11 cellular contexts compared by ENCODE assay signal in the genomic region with DNA sequence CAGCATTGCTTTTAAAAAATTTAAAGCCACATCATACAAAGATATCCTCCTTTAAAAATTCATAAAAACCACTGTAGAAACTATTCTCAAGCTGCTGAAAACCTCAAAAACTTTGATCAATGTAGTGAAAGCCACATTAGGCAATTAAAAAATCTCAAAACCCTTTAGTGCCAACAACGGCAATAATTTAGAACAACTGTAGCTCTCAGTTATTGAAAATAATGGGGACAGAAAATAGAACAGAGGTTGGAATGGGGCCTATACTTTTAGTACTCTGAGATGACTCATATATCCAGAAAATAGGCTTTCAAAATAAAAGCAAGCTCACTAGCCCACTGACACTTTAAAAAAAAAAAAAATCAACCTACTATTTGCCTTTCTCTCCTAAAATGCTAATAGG.
DNase-seq lines count a peak whose midpoint lies in the region; ATAC-seq, FAIRE-seq and TF ChIP-seq lines count a peak whose summit lies in the region.
"Had no signal": no experiment of that assay in that cellular context is flagged by ENCODE, and none has a peak within 500 bp of the region (broad histone marks: within the 10 kb centered on the region; RNA-seq: fewer than 3 reads in every experiment).

No MANE protein-coding gene starts in this region.

- no peaks in the 10 kb centered on the region for H3K9me3 ChIP-seq in CD4-positive, alpha-beta memory T cell (ENCODE audit: control insufficient read depth in 1 of 2, low read length in 2 of 2)

- H3K9me3 Mint-ChIP-seq in CD4-positive, alpha-beta memory T cell: no peaks in the 10 kb centered on the region
- no peaks in the 10 kb centered on the region for H3K9me3 Mint-ChIP-seq in natural killer cell
- no peaks in the 10 kb centered on the region for H3K9me3 Mint-ChIP-seq in activated CD4-positive, alpha-beta memory T cell treated with anti-CD3 and anti-CD28 coated beads, Interleukin-2, amount 10 ng/mL, durations not matched to agents 7 days and 5 days
- H3K9me3 Mint-ChIP-seq: type B pancreatic cell had no signal

- peak overlapping the region in 3 of 8 donors; percentile 59 to 64 (median 62) for H3K4me3 Mint-ChIP-seq in CD4-positive, alpha-beta memory T cell
- peak overlapping the region; percentile 91 for H3K4me3 Mint-ChIP-seq in natural killer cell
- H3K4me3 Mint-ChIP-seq in activated CD4-positive, alpha-beta memory T cell treated with anti-CD3 and anti-CD28 coated beads, Interleukin-2, amount 10 ng/mL, durations not matched to agents 7 days and 5 days: no peak overlapping the region
- H3K4me3 Mint-ChIP-seq: type B pancreatic cell had no signal

- intact Hi-C loops in CD4-positive, alpha-beta memory T cell (cut with micrococcal nuclease): no loop called here
- intact Hi-C loops in natural killer cell (cut with micrococcal nuclease): loop anchor here (5.0 kb wide), 1 partner anchor 131 kb away; a partner anchor contains a TSS

- POLR2A ChIA-PET in CD4-positive, alpha-beta memory T cell (lab: Charles Lee; ENCODE audit: partially characterized antibody): interaction anchor here (1.4 kb wide), 1 partner anchor 24 kb away, joined by 4 read pairs; no protein-coding TSS in a partner anchor
- POLR2A ChIA-PET in activated CD4-positive, alpha-beta memory T cell treated with anti-CD3 and anti-CD28 coated beads, Interleukin-2, amount 10 ng/mL, durations not matched to agents 7 days and 5 days (lab: Charles Lee): interaction anchor here (1.7 to 2.0 kb wide), 2 partner anchors 23 to 81 kb away, joined by 6 to 7 read pairs; no protein-coding TSS in a partner anchor

- no peak overlapping the region for H3K4me3 ChIP-seq in CD4-positive, alpha-beta memory T cell (ENCODE audit: low read length in 2 of 2)

- H3K4me1 Mint-ChIP-seq in CD4-positive, alpha-beta memory T cell: peaks cover 28 to 45% (median 37%) of the 10 kb centered on the region in 4 donors
- H3K4me1 Mint-ChIP-seq in natural killer cell: peaks cover 82 to 86% of the 10 kb centered on the region in 2 donors
- H3K4me1 Mint-ChIP-seq in activated CD4-positive, alpha-beta memory T cell treated with anti-CD3 and anti-CD28 coated beads, Interleukin-2, amount 10 ng/mL, durations not matched to agents 7 days and 5 days: peaks cover 60% of the 10 kb centered on the region

- FAIRE-seq in GM12891 (lab: Jason Lieb, UNC): no peak

- peaks cover 38% of the 10 kb centered on the region for H3K4me1 ChIP-seq in CD4-positive, alpha-beta memory T cell (ENCODE audit: insufficient read depth, low read length)

- ATAC-seq in natural killer cell (no peak), GM19463 (IDR thresholded peaks at IDR 0.05; ENCODE audit: unreplicated experiment) (no peak)

- peaks cover 3 to 23% of the 10 kb centered on the region in 2 donors for H3K36me3 Mint-ChIP-seq in CD4-positive, alpha-beta memory T cell
- peaks cover 20% of the 10 kb centered on the region for H3K36me3 Mint-ChIP-seq in natural killer cell
- H3K36me3 Mint-ChIP-seq in activated CD4-positive, alpha-beta memory T cell treated with anti-CD3 and anti-CD28 coated beads, Interleukin-2, amount 10 ng/mL, durations not matched to agents 7 days and 5 days (ENCODE audit: low read depth): no peaks in the 10 kb centered on the region
- H3K36me3 Mint-ChIP-seq: type B pancreatic cell had no signal

- no peak for DNase-seq in CD4-positive, alpha-beta memory T cell
- DNase-seq in LHCN-M2 (ENCODE audit: low read depth) (peak; percentile 67), astrocyte of the hippocampus (ENCODE audit: low read depth, low spot score) (peak; percentile 55), natural killer cell (no peak), GM12891 (ENCODE audit: insufficient read length, low spot score) (no peak), GM19240 (ENCODE audit: insufficient read length, low spot score) (no peak)
- DNase-seq in activated CD4-positive, alpha-beta memory T cell treated with anti-CD3 and anti-CD28 coated beads, Interleukin-2, amount 10 ng/mL, durations not matched to agents 7 days and 5 days: no peak
- DNase-seq: mesendoderm, NCI-H1092 had no signal

- H3K27ac Mint-ChIP-seq in CD4-positive, alpha-beta memory T cell: peak overlapping the region in 6 of 7 donors; percentile 8 to 75 (median 62)
- peak overlapping the region; percentile 97 for H3K27ac Mint-ChIP-seq in natural killer cell
- no peak overlapping the region for H3K27ac Mint-ChIP-seq in activated CD4-positive, alpha-beta memory T cell treated with anti-CD3 and anti-CD28 coated beads, Interleukin-2, amount 10 ng/mL, durations not matched to agents 7 days and 5 days
- H3K27ac Mint-ChIP-seq: type B pancreatic cell had no signal

- no peaks in the 10 kb centered on the region for H3K27me3 Mint-ChIP-seq in CD4-positive, alpha-beta memory T cell
- H3K27me3 Mint-ChIP-seq in natural killer cell (ENCODE audit: low read depth in 2 of 2): no peaks in the 10 kb centered on the region
- no peaks in the 10 kb centered on the region for H3K27me3 Mint-ChIP-seq in activated CD4-positive, alpha-beta memory T cell treated with anti-CD3 and anti-CD28 coated beads, Interleukin-2, amount 10 ng/mL, durations not matched to agents 7 days and 5 days
- H3K27me3 Mint-ChIP-seq: type B pancreatic cell had no signal

- no peaks in the 10 kb centered on the region for H3K27me3 ChIP-seq in CD4-positive, alpha-beta memory T cell (ENCODE audit: insufficient read depth, low read length)

- no peak for TF ChIP-seq POLR2A in GM12891 (IDR thresholded peaks at IDR 0.05; ENCODE audit: low read depth, low read length)

- CTCF ChIA-PET in CD4-positive, alpha-beta memory T cell (lab: Charles Lee; ENCODE audit: partially characterized antibody): interaction anchor here (0.6 to 1.9 kb wide), 5 partner anchors 16 to 320 kb away, joined by 3 to 7 read pairs (median 4); no protein-coding TSS in a partner anchor
- CTCF ChIA-PET in activated CD4-positive, alpha-beta memory T cell treated with anti-CD3 and anti-CD28 coated beads, Interleukin-2, amount 10 ng/mL, durations not matched to agents 7 days and 5 days (lab: Charles Lee): no interaction called here

- no peaks in the 10 kb centered on the region for H3K36me3 ChIP-seq in CD4-positive, alpha-beta memory T cell (ENCODE audit: insufficient read depth, low read length)

- no peak overlapping the region for H3K27ac ChIP-seq in CD4-positive, alpha-beta memory T cell (ENCODE audit: low read depth, low read length)

- TF ChIP-seq CTCF in natural killer cell (IDR thresholded peaks at IDR 0.05): no peak

TF ChIP-seq in GM12891, 5 proteins besides CTCF, POLR2A, EP300 and RAD21:
- TF ChIP-seq POLR2AphosphoS5 (IDR thresholded peaks at IDR 0.05; ENCODE audit: low read depth, low read length) (no peak), TAF1 (IDR thresholded peaks at IDR 0.05; ENCODE audit: low read depth, low read length) (no peak), POU2F2 (IDR thresholded peaks at IDR 0.05; ENCODE audit: low read depth, low read length) (no peak), SPI1 (IDR thresholded peaks at IDR 0.05; ENCODE audit: low read depth, low read length) (no peak), PAX5 (IDR thresholded peaks at IDR 0.05; ENCODE audit: insufficient read depth, low read length, severe bottlenecking) (no peak)
TF ChIP-seq in GM12891: peak in this region for 0.

Comparison
In these comparisons a context has a peak if more than half of its experiments do, and no peak if none do; other contexts are left out.
1. DNase-seq: peak in LHCN-M2 (single experiment) and astrocyte of the hippocampus (single experiment); none in CD4-positive, alpha-beta memory T cell (0 of 5), natural killer cell (single experiment), activated CD4-positive, alpha-beta memory T cell treated with anti-CD3 and anti-CD28 coated beads, Interleukin-2, amount 10 ng/mL, durations not matched to agents 7 days and 5 days (single experiment), GM12891 (single experiment) and GM19240 (single experiment).